Comparison of ENCODE assay signal across 17 cellular contexts in genomic region chr3:43233062-43233461, GRCh38. TPM values are rescaled to one million over a fixed set of nuclear protein-coding genes. Genes with fewer than 3 reads are reported as not detected.
DNase-seq lines count a peak whose midpoint lies in the region; ATAC-seq lines count a peak whose summit lies in the region.
"Had no signal": no experiment of that assay in that cellular context is flagged by ENCODE, and none has a peak within 500 bp of the region (broad histone marks: within the 10 kb centered on the region; RNA-seq: fewer than 3 reads in every experiment).

No MANE protein-coding gene starts in this region.

- H3K9ac ChIP-seq in mesendoderm (ENCODE audit: low read length) = no peak overlapping the region
- H3K9ac ChIP-seq: BLaER1, GM23248 had no signal

- peaks cover under 1 to 3% of the 10 kb centered on the region in 2 donors for H3K36me3 Mint-ChIP-seq in activated T-cell treated with anti-CD3 and anti-CD28 coated beads, Interleukin-2, amount 50 U/mL, for 72 hours (ENCODE audit: insufficient read depth in 2 of 2)
- H3K36me3 Mint-ChIP-seq: CD14-positive monocyte had no signal

- no peak overlapping the region for H4K5ac ChIP-seq in mesendoderm (ENCODE audit: low read length)

- peak; percentile 5 for DNase-seq in DMS 273 (lab: John Stamatoyannopoulos, UW; ENCODE audit: unreplicated experiment)
- DNase-seq in DMS 273 treated with DMSO at 0.1 percent for 48 hours (lab: John Stamatoyannopoulos, UW) = no peak
- DNase-seq in activated T-cell treated with anti-CD3 and anti-CD28 coated beads, Interleukin-2, amount 50 U/mL, for 72 hours = no peak
- no peak for DNase-seq in activated T-cell treated with anti-CD3 and anti-CD28 coated beads for 4 hours
- DNase-seq in cerebellar cortex (ENCODE audit: low spot score) = peak; percentile 63
- DNase-seq in mesendoderm = no peak
- DNase-seq in T-helper 9 cell = no peak
- DNase-seq: CD4-positive, alpha-beta memory T cell; DMS53; GDM1; GM23248; HCEC 1CT had no signal

- no peaks in the 10 kb centered on the region for H3K4me1 ChIP-seq in mesendoderm (ENCODE audit: control insufficient read depth, low read depth, low read length)

- no peaks in the 10 kb centered on the region for H3K27me3 ChIP-seq in mesendoderm (ENCODE audit: insufficient read depth, low read length, poor library complexity)
- H3K27me3 ChIP-seq: BLaER1 had no signal

- no peak overlapping the region for H3K23ac ChIP-seq in mesendoderm (ENCODE audit: low read length)

- no peak overlapping the region for H2BK5ac ChIP-seq in mesendoderm (ENCODE audit: low read length)

- H3K9me3 Mint-ChIP-seq in activated T-cell treated with anti-CD3 and anti-CD28 coated beads, Interleukin-2, amount 50 U/mL, for 72 hours = peaks cover 3 to 4% of the 10 kb centered on the region in 2 donors

- peak overlapping the region; percentile 61 for H3K27ac Mint-ChIP-seq in activated T-cell treated with anti-CD3 and anti-CD28 coated beads, Interleukin-2, amount 50 U/mL, for 72 hours
- H3K27ac Mint-ChIP-seq: CD14-positive monocyte had no signal

- H3K36me3 ChIP-seq in mesendoderm (ENCODE audit: control insufficient read depth, insufficient read depth, low read length) = no peaks in the 10 kb centered on the region
- H3K36me3 ChIP-seq: BLaER1 had no signal

- H3K79me2 ChIP-seq in mesendoderm (ENCODE audit: control insufficient read depth, insufficient read depth, low read length) = no peaks in the 10 kb centered on the region

- H3K56ac ChIP-seq in mesendoderm (ENCODE audit: low read length) = no peak overlapping the region

- no peak overlapping the region for H4K8ac ChIP-seq in mesendoderm (ENCODE audit: low read depth, low read length)

- H3K79me1 ChIP-seq in mesendoderm (ENCODE audit: low read length) = no peaks in the 10 kb centered on the region

- no peak for ATAC-seq in activated T-cell treated with anti-CD3 and anti-CD28 coated beads, Interleukin-2, amount 50 U/mL, for 72 hours (replicated peaks in 1 of 2)
- ATAC-seq in HG02571 (IDR thresholded peaks at IDR 0.05; ENCODE audit: unreplicated experiment) = no peak

- no peak overlapping the region for H3K4me3 ChIP-seq in mesendoderm (ENCODE audit: low read length)
- H3K4me3 ChIP-seq: BLaER1, GM23248 had no signal

- peak overlapping the region; percentile 23 for H3K18ac ChIP-seq in mesendoderm (ENCODE audit: low read length)

- no CpG with 5 or more reads among the region's 3 CpGs for WGBS in mesendoderm (ENCODE audit: extremely low coverage, insufficient coverage, low lambda C conversion rate)

- H3K27ac ChIP-seq in mesendoderm (ENCODE audit: low read depth, low read length) = no peak overlapping the region
- H3K27ac ChIP-seq: 22Rv1, BLaER1, GM23248, HL-60 had no signal

- no peak overlapping the region for H2AK5ac ChIP-seq in mesendoderm (ENCODE audit: low read length)

- no peaks in the 10 kb centered on the region for H3K27me3 Mint-ChIP-seq in activated T-cell treated with anti-CD3 and anti-CD28 coated beads, Interleukin-2, amount 50 U/mL, for 72 hours (ENCODE audit: low read depth)

- H3K4ac ChIP-seq in mesendoderm (ENCODE audit: low read depth, low read length) = no peak overlapping the region

- H3K4me1 Mint-ChIP-seq in activated T-cell treated with anti-CD3 and anti-CD28 coated beads, Interleukin-2, amount 50 U/mL, for 72 hours (ENCODE audit: low read depth) = peaks cover 30% of the 10 kb centered on the region
- H3K4me1 Mint-ChIP-seq: CD14-positive monocyte had no signal

- no peak overlapping the region for H2BK120ac ChIP-seq in mesendoderm (ENCODE audit: low read depth, low read length)

- H2BK15ac ChIP-seq in mesendoderm (replicated peaks; ENCODE audit: low read depth) = no peak overlapping the region

- H3K4me2 ChIP-seq in mesendoderm (ENCODE audit: low read length) = no peak overlapping the region
- H3K4me2 ChIP-seq: BLaER1 had no signal

- no peak overlapping the region for H3K4me3 Mint-ChIP-seq in activated T-cell treated with anti-CD3 and anti-CD28 coated beads, Interleukin-2, amount 50 U/mL, for 72 hours
- H3K4me3 Mint-ChIP-seq: CD14-positive monocyte; CD4-positive, alpha-beta memory T cell had no signal

RNA-seq across cellular contexts. Expression of gene SNRK, which starts 53.3 kb away (rescaled TPM):
- 10 to 100 TPM; 32.9 to 37.8 TPM for total RNA-seq in activated T-cell treated with anti-CD3 and anti-CD28 coated beads, Interleukin-2, amount 50 U/mL, for 72 hours
- polyA plus RNA-seq in mesendoderm (2013, experiment 1 of 2) = 4.5 TPM
- 4.4 TPM for polyA plus RNA-seq in mesendoderm (2013, experiment 2 of 2)

Comparison
In these comparisons a context has a peak if more than half of its experiments do, and no peak if none do; other contexts are left out.
1. DNase-seq: peak in DMS 273 (single experiment) and cerebellar cortex (single experiment); none in DMS 273 treated with DMSO at 0.1 percent for 48 hours (single experiment), activated T-cell treated with anti-CD3 and anti-CD28 coated beads, Interleukin-2, amount 50 U/mL, for 72 hours (0 of 2), activated T-cell treated with anti-CD3 and anti-CD28 coated beads for 4 hours (single experiment), mesendoderm (single experiment) and T-helper 9 cell (single experiment).